ENCODE assay signal across 8 cellular contexts in genomic region chr1:89633103-89633744, GRCh38. TPM values are rescaled to one million over a fixed set of nuclear protein-coding genes. Genes with fewer than 3 reads are reported as not detected.
DNase-seq lines count a peak whose midpoint lies in the region; ATAC-seq and TF ChIP-seq lines count a peak whose summit lies in the region.

Gene LRRC8C, plus strand, starts transcription at chr1:89633120. Its CDS starts 53,354 bp downstream, at chr1:89686474.

- H3K4me3 ChIP-seq in Panc1 (ENCODE audit: low read depth in 2 of 2, low read length in 2 of 2) (peak within 1 kb of the TSS; percentile 79 to 87), fibroblast of villous mesenchyme (ENCODE audit: low read depth, low read length) (peak within 1 kb of the TSS; percentile 82), neural progenitor cell (peak within 1 kb of the TSS; percentile 89), uterus (peak within 1 kb of the TSS; percentile 80 to 94)

- POLR2A ChIA-PET in Panc1 (lab: Charles Lee): no interaction called here

- peak within 1 kb of the TSS; percentile 98 for H3K4me2 ChIP-seq in neural progenitor cell

- DNase-seq in DMS114 treated with DMSO at 0.1 percent for 48 hours (lab: John Stamatoyannopoulos, UW; ENCODE audit: unreplicated experiment) (peak; percentile 37), Panc1 (ENCODE audit: low read depth, low spot score) (no peak), activated gamma-delta T cell (lab: John Stamatoyannopoulos, UW) (peak; percentile 62), fibroblast of villous mesenchyme (ENCODE audit: low read depth) (peak; percentile 57), neural progenitor cell (ENCODE audit: low spot score) (peak; percentile 76), uterus (peak; percentile 51 to 53)

- H3K9me3 Mint-ChIP-seq in neural progenitor cell: no peaks in the 10 kb centered on the region

- H3K27me3 ChIP-seq in Panc1 (ENCODE audit: control insufficient read depth, insufficient read depth, low read length) (no peaks in the 10 kb centered on the region), neural progenitor cell (peaks cover 30% of the 10 kb centered on the region), uterus (no peaks in the 10 kb centered on the region)

- peak within 1 kb of the TSS; percentile 97 for H3K4me3 Mint-ChIP-seq in neural progenitor cell

- H3K79me2 ChIP-seq in neural progenitor cell (ENCODE audit: low read depth): no peaks in the 10 kb centered on the region

- peaks cover 23% of the 10 kb centered on the region for H3F3A ChIP-seq in neural progenitor cell (ENCODE audit: low read depth)

- in situ Hi-C loops in Panc1 (cut with HindIII; ENCODE audit: low pct_unique_long_range_greater_than_20kb, low sequenced_read_pairs): no loop called here

- peak within 1 kb of the TSS; percentile 91 for H3K27ac ChIP-seq in Panc1 (ENCODE audit: low read length)
- H3K27ac ChIP-seq in neural progenitor cell: peak within 1 kb of the TSS; percentile 39
- peak within 1 kb of the TSS; percentile 93 to 95 for H3K27ac ChIP-seq in uterus

- peaks cover 18% of the 10 kb centered on the region for H3K4me1 Mint-ChIP-seq in neural progenitor cell

- peak in 1 of 2 donors; percentile 48 for TF ChIP-seq POLR2A in uterus (IDR thresholded peaks at IDR 0.05)

- CTCF ChIA-PET in Panc1 (lab: Charles Lee): interaction anchor here (4.0 kb wide), 1 partner anchor 130 kb away, joined by 28 read pairs; no protein-coding TSS in a partner anchor

- intact Hi-C loops in Panc1 (cut with micrococcal nuclease; ENCODE audit: unreplicated experiment): loop anchor here (1.0 kb wide), 1 partner anchor 130 kb away; no protein-coding TSS in a partner anchor
- intact Hi-C loops in uterus (cut with DNase I; ENCODE audit: low total_unique reads): loop anchor here (10.0 kb wide), 1 partner anchor 132 kb away; no protein-coding TSS in a partner anchor

- H3K9me3 ChIP-seq in Panc1 (ENCODE audit: control insufficient read depth, insufficient read depth, low read depth, low read length): no peaks in the 10 kb centered on the region
- H3K9me3 ChIP-seq in neural progenitor cell (ENCODE audit: low read depth): no peaks in the 10 kb centered on the region
- no peaks in the 10 kb centered on the region for H3K9me3 ChIP-seq in uterus

- peaks cover 36% of the 10 kb centered on the region for H3K4me1 ChIP-seq in Panc1 (ENCODE audit: control insufficient read depth, insufficient read depth, low read length)
- peaks cover 17% of the 10 kb centered on the region for H3K4me1 ChIP-seq in neural progenitor cell
- H3K4me1 ChIP-seq in uterus: peaks cover 0 to 4% of the 10 kb centered on the region in 2 donors

- peaks cover 6% of the 10 kb centered on the region for H3K27me3 Mint-ChIP-seq in neural progenitor cell (ENCODE audit: insufficient read depth, low read depth)

- H2AFZ ChIP-seq in neural progenitor cell (replicated peaks): peak within 1 kb of the TSS; percentile 98

- H3K27ac Mint-ChIP-seq in neural progenitor cell: peak within 1 kb of the TSS; percentile 81

- H3K36me3 ChIP-seq in Panc1 (ENCODE audit: control insufficient read depth, insufficient read depth, low read length): no peaks in the 10 kb centered on the region
- no peaks in the 10 kb centered on the region for H3K36me3 ChIP-seq in neural progenitor cell
- no peaks in the 10 kb centered on the region for H3K36me3 ChIP-seq in uterus

- BruUV-seq in Panc1 (replicated peaks; lab: Mats Ljungman, UMichigan): no TSS peak

- ATAC-seq in GM19452 (IDR thresholded peaks at IDR 0.05; ENCODE audit: unreplicated experiment): peak; percentile 53
- peak; percentile 35 for ATAC-seq in HG03520 (IDR thresholded peaks at IDR 0.05; ENCODE audit: unreplicated experiment)
- peak; percentile 78 for ATAC-seq in Panc1

- TF ChIP-seq CTCF in Panc1 (IDR thresholded peaks at IDR 0.05) (peak; percentile 50), fibroblast of villous mesenchyme (IDR thresholded peaks at IDR 0.05; ENCODE audit: insufficient read depth, low read depth, low read length) (no peak), neural progenitor cell (IDR thresholded peaks at IDR 0.05) (no peak), uterus (IDR thresholded peaks at IDR 0.05) (no peak)

- H4K20me1 ChIP-seq in neural progenitor cell (ENCODE audit: low read depth): peaks cover 9% of the 10 kb centered on the region

- peak within 1 kb of the TSS; percentile 40 for H3K9ac ChIP-seq in neural progenitor cell

- no peaks in the 10 kb centered on the region for H3K36me3 Mint-ChIP-seq in neural progenitor cell

RNA-seq across cellular contexts. Expression of gene LRRC8C, which starts in this region (rescaled TPM):
- total RNA-seq in Panc1 (2021; ENCODE audit: unreplicated experiment) (17.1 TPM), fibroblast of villous mesenchyme (9.3 and 10.8 TPM in 2 replicates), neural progenitor cell (ENCODE audit: low replicate concordance) (5.3 and 5.5 TPM in 2 replicates), uterus (10 to 100 TPM; 10.9 to 23.8 (median 19.8) TPM)
- 6.5 TPM for polyA plus RNA-seq in Panc1 (2012; ENCODE audit: insufficient read length)

Comparison
In these comparisons a context has a peak if more than half of its experiments do, and no peak if none do; other contexts are left out.
1. H3K27ac ChIP-seq: peak in every context shown above with its lines; median percentile 94 in uterus; 91 in Panc1; 39 in neural progenitor cell.